ENCODE assay signal across 10 cellular contexts in genomic region chrX:69152398-69152797, GRCh38. TPM values are rescaled to one million over a fixed set of nuclear protein-coding genes. Genes with fewer than 3 reads are reported as not detected.
A peak's percentile ranks its signal among the peaks of the same experiment; 100 is the strongest.
DNase-seq lines count a peak whose midpoint lies in the region; ATAC-seq and TF ChIP-seq lines count a peak whose summit lies in the region.
"Had no signal": no experiment of that assay in that cellular context is flagged by ENCODE, and none has a peak within 500 bp of the region (broad histone marks: within the 10 kb centered on the region; RNA-seq: fewer than 3 reads in every experiment).

No MANE protein-coding gene starts in this region.

- H3K4me3 ChIP-seq in ovary = no peak overlapping the region
- H3K4me3 ChIP-seq: SJSA1 had no signal

- DNase-seq in EH (ENCODE audit: low read depth) (peak; percentile 67), NCI-H2029 treated with DMSO at 0.1 percent for 48 hours (lab: John Stamatoyannopoulos, UW) (peak; percentile 73), dermis blood vessel endothelial cell (peak; percentile 6), ovary (peak in 3 of 5 donors; percentile 43 to 46 (median 45)), NCI-H2227 treated with DMSO at 0.1 percent for 48 hours (lab: John Stamatoyannopoulos, UW) (no peak), GF-D8 (lab: John Stamatoyannopoulos, UW) (no peak), T1000 (lab: John Stamatoyannopoulos, UW) (no peak)
- DNase-seq: stimulated activated CD4-positive, alpha-beta T cell treated with anti-CD3 and anti-CD28 coated beads, Interleukin-12 subunit alpha, Interleukin-12 subunit beta, amount 100 ng/mL, for 4 hours had no signal

- TF ChIP-seq POLR2A in ovary (IDR thresholded peaks at IDR 0.05) = no peak

- intact Hi-C loops in ovary (cut with DNase I) = no loop called here

- TF ChIP-seq EP300 in ovary (IDR thresholded peaks at IDR 0.05) = no peak

- H3K36me3 ChIP-seq in ovary = no peaks in the 10 kb centered on the region
- H3K36me3 ChIP-seq: SJSA1 had no signal

- no peak for TF ChIP-seq CTCF in ovary (IDR thresholded peaks at IDR 0.05)

- ATAC-seq in GM18907 (IDR thresholded peaks at IDR 0.05; ENCODE audit: unreplicated experiment) = no peak

- 12 to 40% (median 36%) methylated on average over 1 of the region's 1 CpG for WGBS in ovary, 3 donors

- H3K9me3 ChIP-seq in ovary = no peaks in the 10 kb centered on the region
- H3K9me3 ChIP-seq: SJSA1 had no signal

- no peaks in the 10 kb centered on the region for H3K27me3 ChIP-seq in ovary
- H3K27me3 ChIP-seq: SJSA1 had no signal

- no peak overlapping the region for H3K27ac ChIP-seq in ovary
- H3K27ac ChIP-seq: SJSA1 had no signal

- no peaks in the 10 kb centered on the region for H3K4me1 ChIP-seq in ovary (ENCODE audit: insufficient read depth)
- H3K4me1 ChIP-seq: SJSA1 had no signal

RNA-seq across cellular contexts. Expression of gene PJA1, which starts 12.9 kb away (rescaled TPM):
- 18.0 and 21.1 TPM in 2 replicates for total RNA-seq in dermis blood vessel endothelial cell
- total RNA-seq in ovary = 10 to 100 TPM; 17.2 to 63.9 (median 51.1) TPM
- polyA plus RNA-seq in ovary = 10 to 100 TPM; 23.3 to 68.0 TPM

Comparison
In these comparisons a context has a peak if more than half of its experiments do, and no peak if none do; other contexts are left out.
1. DNase-seq: peak in EH (single experiment), NCI-H2029 treated with DMSO at 0.1 percent for 48 hours (single experiment), dermis blood vessel endothelial cell (single experiment) and ovary (3 of 5); none in NCI-H2227 treated with DMSO at 0.1 percent for 48 hours (single experiment), GF-D8 (single experiment) and T1000 (single experiment).